ENCODE assay signal across 21 cellular contexts in the genomic region with DNA sequence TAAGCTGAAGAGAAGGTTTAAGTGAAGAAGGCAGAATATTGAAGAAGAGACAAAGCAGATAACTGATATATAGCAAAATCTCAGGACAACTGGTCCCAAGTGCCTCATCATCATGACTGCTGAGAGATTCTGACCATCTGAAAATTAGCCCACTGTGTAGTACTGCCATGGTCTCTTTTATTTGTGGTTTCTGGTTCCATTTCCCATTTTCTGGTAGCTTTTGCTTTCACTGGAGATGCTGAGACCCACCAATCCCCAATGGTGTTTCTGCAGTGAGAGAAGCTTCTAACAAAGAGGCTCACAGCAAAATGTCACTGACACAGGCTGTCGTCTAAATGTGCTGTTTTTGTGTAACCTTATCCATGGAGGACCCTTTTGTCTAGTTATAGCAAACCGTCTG.
"Had no signal": no experiment of that assay in that cellular context is flagged by ENCODE, and none has a peak within 500 bp of the region (broad histone marks: within the 10 kb centered on the region; RNA-seq: fewer than 3 reads in every experiment).

No MANE protein-coding gene starts in this region.

- DNase-seq: effector memory CD8-positive, alpha-beta T cell; erythroblast; esophagus squamous epithelium; foreskin melanocyte; glutamatergic neuron; heart right ventricle; hippocampal formation; left cardiac atrium; left lung; mesendoderm; midbrain; naive thymus-derived CD4-positive, alpha-beta T cell; right lobe of liver; small intestine; stimulated activated CD4-positive, alpha-beta T cell treated with anti-CD3 and anti-CD28 coated beads, Interleukin-15, amount 100 ng/mL, for 24 hours; stimulated activated CD4-positive, alpha-beta T cell treated with anti-CD3 and anti-CD28 coated beads, Interleukin-2, amount 100 ng/mL, for 48 hours; stimulated activated naive CD4-positive, alpha-beta T cell; stimulated activated naive CD8-positive, alpha-beta T cell treated with anti-CD3 and anti-CD28 coated beads, Interleukin-15, amount 100 ng/mL, for 72 hours; transverse colon had no signal

- FAIRE-seq: endometrium, islet of Langerhans, small intestine had no signal

- ATAC-seq: effector memory CD8-positive, alpha-beta T cell; heart right ventricle; left cardiac atrium; left lung; naive thymus-derived CD4-positive, alpha-beta T cell; right lobe of liver; stimulated activated naive CD8-positive, alpha-beta T cell treated with anti-CD3 and anti-CD28 coated beads, Interleukin-15, amount 100 ng/mL, for 72 hours had no signal
